In the genomic region with DNA sequence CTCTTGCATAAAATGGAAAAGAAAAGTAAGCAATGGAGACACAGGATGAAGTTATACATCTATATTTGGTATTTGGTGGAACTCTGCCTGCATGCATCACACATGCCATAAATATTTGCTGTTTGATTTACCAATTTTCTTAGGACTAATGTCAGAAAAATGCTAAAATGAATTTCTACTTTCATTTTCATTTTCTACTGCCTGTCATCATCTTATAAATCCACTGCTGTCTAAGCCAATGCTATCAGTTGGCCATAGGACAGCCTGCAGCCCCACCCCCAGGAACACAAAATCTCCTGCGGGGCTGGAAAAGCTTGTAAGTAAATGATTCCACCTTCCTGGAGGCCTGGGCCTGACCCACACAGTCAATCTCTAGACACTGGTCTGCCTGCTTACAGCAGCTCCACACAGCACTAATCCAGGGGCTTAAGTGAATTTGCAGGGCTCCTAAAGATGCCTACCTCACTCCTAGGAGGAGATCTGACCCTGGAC, we compare ENCODE assay signal across 9 cellular contexts.
DNase-seq lines count a peak whose midpoint lies in the region; ATAC-seq and TF ChIP-seq lines count a peak whose summit lies in the region.
"Had no signal": no experiment of that assay in that cellular context is flagged by ENCODE, and none has a peak within 500 bp of the region (broad histone marks: within the 10 kb centered on the region; RNA-seq: fewer than 3 reads in every experiment).

No MANE protein-coding gene starts in this region.

- H3K36me3 Mint-ChIP-seq in activated naive CD4-positive, alpha-beta T cell treated with anti-CD3 and anti-CD28 coated beads for 36 hours (ENCODE audit: low read depth), result no peaks in the 10 kb centered on the region

- H3K27me3 Mint-ChIP-seq in activated naive CD4-positive, alpha-beta T cell treated with anti-CD3 and anti-CD28 coated beads for 36 hours (ENCODE audit: low read depth), result no peaks in the 10 kb centered on the region

- no peak for TF ChIP-seq CTCF in transverse colon (IDR thresholded peaks at IDR 0.05)

- H3K4me3 Mint-ChIP-seq in activated naive CD4-positive, alpha-beta T cell treated with anti-CD3 and anti-CD28 coated beads for 36 hours, result no peak overlapping the region

- peaks cover 8 to 45% (median 23%) of the 10 kb centered on the region in 4 donors for H3K4me1 ChIP-seq in transverse colon

- peak; percentile 24 for DNase-seq in activated naive CD4-positive, alpha-beta T cell treated with anti-CD3 and anti-CD28 coated beads for 36 hours
- DNase-seq in activated naive CD4-positive, alpha-beta T cell treated with anti-CD3 and anti-CD28 coated beads, Interleukin-2, amount 50 U/mL, for 16 hours, result no peak
- DNase-seq in UCSD-AML1 (lab: John Stamatoyannopoulos, UW; ENCODE audit: unreplicated experiment) (peak; percentile 11), hepatic stellate cell (ENCODE audit: low spot score) (peak; percentile 34), transverse colon (peak; percentile 35)
- DNase-seq: DMS79 treated with DMSO at 0.1 percent for 48 hours had no signal

- H3K27ac Mint-ChIP-seq in activated naive CD4-positive, alpha-beta T cell treated with anti-CD3 and anti-CD28 coated beads for 36 hours, result no peak overlapping the region

- peaks cover 10% of the 10 kb centered on the region for H3K4me1 Mint-ChIP-seq in activated naive CD4-positive, alpha-beta T cell treated with anti-CD3 and anti-CD28 coated beads for 36 hours (ENCODE audit: low read depth)

- intact Hi-C loops in activated naive CD4-positive, alpha-beta T cell treated with anti-CD3 and anti-CD28 coated beads for 36 hours (cut with micrococcal nuclease), result no loop called here
- intact Hi-C loops in transverse colon (cut with DNase I; ENCODE audit: low total_unique reads), result no loop called here

- no peak overlapping the region for H3K4me3 ChIP-seq in transverse colon

- in situ Hi-C loops in transverse colon (cut with MboI; ENCODE audit: low pct_ligation_motif_present in 1 of 4, low pct_unique_long_range_greater_than_20kb in 1 of 4, low sequenced_read_pairs in 3 of 4), result no loop called here

- ATAC-seq in HG03139 (IDR thresholded peaks at IDR 0.05; ENCODE audit: unreplicated experiment) (no peak), GM21786 (IDR thresholded peaks at IDR 0.05; ENCODE audit: unreplicated experiment) (no peak), HG03280 (IDR thresholded peaks at IDR 0.05; ENCODE audit: unreplicated experiment) (no peak)

- no peaks in the 10 kb centered on the region for H3K36me3 ChIP-seq in transverse colon

- 19% methylated on average over 1 of the region's 1 CpG; no CpG with 5 or more reads in 1 of the 2 donors for WGBS in transverse colon (ENCODE audit: low coverage in 1 of 2), 2 donors

- H3K9me3 Mint-ChIP-seq in activated naive CD4-positive, alpha-beta T cell treated with anti-CD3 and anti-CD28 coated beads for 36 hours, result no peaks in the 10 kb centered on the region

- peak overlapping the region; percentile 42 to 68 (median 66) for H3K27ac ChIP-seq in transverse colon

- H3K27me3 ChIP-seq in transverse colon, result no peaks in the 10 kb centered on the region

- TF ChIP-seq POLR2A in transverse colon (IDR thresholded peaks at IDR 0.05), result no peak

- no peak for TF ChIP-seq EP300 in transverse colon (IDR thresholded peaks at IDR 0.05; ENCODE audit: low read depth)

- CTCF ChIA-PET in activated naive CD4-positive, alpha-beta T cell treated with anti-CD3 and anti-CD28 coated beads for 36 hours (lab: Charles Lee), result interaction anchor here (0.6 to 1.1 kb wide), 2 partner anchors 140 to 213 kb away, joined by 3 read pairs; no protein-coding TSS in a partner anchor

- H3K9me3 ChIP-seq in transverse colon, result no peaks in the 10 kb centered on the region
